In the genomic region with DNA sequence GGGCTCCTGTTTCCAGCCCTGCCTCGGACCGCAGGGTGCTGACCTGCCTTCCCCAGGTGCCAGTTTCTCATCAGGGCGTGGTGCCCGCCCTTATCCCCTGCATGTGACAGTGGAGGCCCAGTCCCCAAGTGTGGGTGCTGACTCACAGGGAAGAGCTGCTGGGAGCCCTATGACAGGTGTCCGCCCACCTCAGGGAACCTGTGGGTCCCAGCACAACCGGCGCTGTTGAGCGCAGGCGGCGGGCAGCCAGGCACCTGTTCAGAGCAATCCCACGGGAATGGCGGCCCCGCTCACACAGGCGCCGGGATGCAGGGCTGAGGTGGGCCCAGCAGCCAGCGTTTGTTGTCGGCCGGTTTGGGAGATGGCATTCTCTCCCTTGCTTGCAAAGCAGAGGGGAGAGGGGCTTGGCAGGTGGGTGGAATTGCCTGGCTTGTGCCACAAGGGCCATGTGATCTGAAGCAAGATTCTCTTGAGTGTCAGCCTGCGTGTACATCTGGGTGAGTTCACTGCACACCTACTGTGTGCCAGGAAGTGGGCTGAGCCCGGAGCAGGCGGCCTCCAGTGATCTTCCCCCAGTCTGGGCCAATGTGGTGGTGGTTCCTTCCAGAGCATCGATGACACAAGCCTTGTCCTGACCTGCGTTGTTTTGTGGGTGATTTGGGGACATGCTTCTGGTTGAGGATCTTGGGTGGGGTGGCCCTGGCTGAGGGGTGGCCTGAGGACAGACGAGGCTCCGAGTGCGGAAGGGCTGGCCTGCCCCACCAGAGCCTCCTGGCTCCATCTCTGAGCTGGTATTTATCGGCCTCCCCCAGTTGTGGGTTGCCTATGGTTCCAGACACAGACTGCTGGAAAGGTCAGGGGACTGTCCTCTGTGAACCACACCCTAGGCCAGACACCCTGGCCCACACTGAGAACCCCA, we compare ENCODE assay signal across 13 cellular contexts. TPM values are rescaled to one million over a fixed set of nuclear protein-coding genes. Genes with fewer than 3 reads are reported as not detected.
DNase-seq lines count a peak whose midpoint lies in the region; ATAC-seq and TF ChIP-seq lines count a peak whose summit lies in the region.
"Had no signal": no experiment of that assay in that cellular context is flagged by ENCODE, and none has a peak within 500 bp of the region (broad histone marks: within the 10 kb centered on the region; RNA-seq: fewer than 3 reads in every experiment).

No MANE protein-coding gene starts in this region.

- peak overlapping the region in 4 of 5 donors; percentile 89 to 98 (median 96) for H3K27ac ChIP-seq in adrenal gland
- H3K27ac ChIP-seq: ascending aorta had no signal

- TF ChIP-seq CTCF in adrenal gland (IDR thresholded peaks at IDR 0.05) = no peak
- TF ChIP-seq CTCF in mucosa of descending colon (IDR thresholded peaks at IDR 0.05) = no peak
- no peak for TF ChIP-seq CTCF in type B pancreatic cell (conservative IDR thresholded peaks at IDR 0.05)

- no peaks in the 10 kb centered on the region for H3K9me3 Mint-ChIP-seq in activated naive CD4-positive, alpha-beta T cell treated with anti-CD3 and anti-CD28 coated beads, Interleukin-2, amount 10 ng/mL, durations not matched to agents 7 days and 5 days
- H3K9me3 Mint-ChIP-seq in type B pancreatic cell = no peaks in the 10 kb centered on the region

- no peak for TF ChIP-seq POLR2A in adrenal gland (IDR thresholded peaks at IDR 0.05)

- peaks cover 4% of the 10 kb centered on the region for H3K36me3 Mint-ChIP-seq in activated naive CD4-positive, alpha-beta T cell treated with anti-CD3 and anti-CD28 coated beads, Interleukin-2, amount 10 ng/mL, durations not matched to agents 7 days and 5 days
- no peaks in the 10 kb centered on the region for H3K36me3 Mint-ChIP-seq in type B pancreatic cell
- H3K36me3 Mint-ChIP-seq: activated CD8-positive, alpha-beta memory T cell treated with anti-CD3 and anti-CD28 coated beads, Interleukin-2, amount 10 ng/mL, durations not matched to agents 7 days and 5 days had no signal

- no peaks in the 10 kb centered on the region for H3K9me3 ChIP-seq in adrenal gland (replicated peaks in 1 of 3)
- no peaks in the 10 kb centered on the region for H3K9me3 ChIP-seq in mucosa of descending colon
- H3K9me3 ChIP-seq: ascending aorta had no signal

- DNase-seq in activated naive CD4-positive, alpha-beta T cell treated with anti-CD3 and anti-CD28 coated beads, Interleukin-2, amount 10 ng/mL, durations not matched to agents 7 days and 5 days = no peak
- DNase-seq in activated naive CD4-positive, alpha-beta T cell treated with anti-CD3 and anti-CD28 coated beads, Interleukin-2, amount 50 U/mL, for 16 hours = no peak
- peak in 6 of 7 donors; percentile 23 to 80 (median 76) for DNase-seq in adrenal gland
- DNase-seq in mucosa of descending colon = peak; percentile 70 to 88 (median 80)
- no peak for DNase-seq in type B pancreatic cell (ENCODE audit: extremely low spot score, unreplicated experiment)
- no peak for DNase-seq in SW 1271 (lab: John Stamatoyannopoulos, UW)
- DNase-seq in NCI-H748 (lab: John Stamatoyannopoulos, UW; ENCODE audit: unreplicated experiment) = no peak
- no peak for DNase-seq in activated CD8-positive, alpha-beta memory T cell treated with anti-CD3 and anti-CD28 coated beads for 24 hours
- DNase-seq: activated CD8-positive, alpha-beta memory T cell treated with anti-CD3 and anti-CD28 coated beads, Interleukin-2, amount 10 ng/mL, durations not matched to agents 7 days and 5 days; GDM1; H9; NCI-H774 had no signal

- no peaks in the 10 kb centered on the region for H3K36me3 ChIP-seq in adrenal gland (replicated peaks in 1 of 2)
- no peaks in the 10 kb centered on the region for H3K36me3 ChIP-seq in mucosa of descending colon (ENCODE audit: low read depth)
- H3K36me3 ChIP-seq: ascending aorta had no signal

- intact Hi-C loops in adrenal gland (cut with DNase I) = no loop called here
- intact Hi-C loops in mucosa of descending colon (cut with DNase I, micrococcal nuclease) = no loop called here

- H3K27ac Mint-ChIP-seq in activated naive CD4-positive, alpha-beta T cell treated with anti-CD3 and anti-CD28 coated beads, Interleukin-2, amount 10 ng/mL, durations not matched to agents 7 days and 5 days = no peak overlapping the region
- H3K27ac Mint-ChIP-seq in type B pancreatic cell = peak overlapping the region; percentile 71
- H3K27ac Mint-ChIP-seq: activated CD8-positive, alpha-beta memory T cell treated with anti-CD3 and anti-CD28 coated beads, Interleukin-2, amount 10 ng/mL, durations not matched to agents 7 days and 5 days had no signal

- H3K4me3 ChIP-seq in adrenal gland (peak overlapping the region in 1 of 4 donors; percentile 70), mucosa of descending colon (no peak overlapping the region)

- 46 to 68% (median 63%) methylated on average over 7 to 27 of the region's 27 CpGs for WGBS in adrenal gland, 4 donors

- ATAC-seq in mucosa of descending colon = peak; percentile 54
- ATAC-seq: activated CD8-positive, alpha-beta memory T cell treated with anti-CD3 and anti-CD28 coated beads, Interleukin-2, amount 10 ng/mL, durations not matched to agents 7 days and 5 days had no signal

- peak overlapping the region; percentile 15 for H3K4me3 Mint-ChIP-seq in activated naive CD4-positive, alpha-beta T cell treated with anti-CD3 and anti-CD28 coated beads, Interleukin-2, amount 10 ng/mL, durations not matched to agents 7 days and 5 days
- H3K4me3 Mint-ChIP-seq in type B pancreatic cell = peak overlapping the region; percentile 57
- H3K4me3 Mint-ChIP-seq: activated CD8-positive, alpha-beta memory T cell treated with anti-CD3 and anti-CD28 coated beads, Interleukin-2, amount 10 ng/mL, durations not matched to agents 7 days and 5 days; H9 had no signal

- H3K27me3 Mint-ChIP-seq in activated naive CD4-positive, alpha-beta T cell treated with anti-CD3 and anti-CD28 coated beads, Interleukin-2, amount 10 ng/mL, durations not matched to agents 7 days and 5 days = no peaks in the 10 kb centered on the region
- no peaks in the 10 kb centered on the region for H3K27me3 Mint-ChIP-seq in type B pancreatic cell
- H3K27me3 Mint-ChIP-seq: activated CD8-positive, alpha-beta memory T cell treated with anti-CD3 and anti-CD28 coated beads, Interleukin-2, amount 10 ng/mL, durations not matched to agents 7 days and 5 days had no signal

- CTCF ChIA-PET in activated naive CD4-positive, alpha-beta T cell treated with anti-CD3 and anti-CD28 coated beads, Interleukin-2, amount 10 ng/mL, durations not matched to agents 7 days and 5 days (lab: Charles Lee) = interaction anchor here (0.8 to 2.5 kb wide), 2 partner anchors 47 to 48 kb away, joined by 4 to 13 read pairs; no protein-coding TSS in a partner anchor

- H3K27me3 ChIP-seq in adrenal gland = no peaks in the 10 kb centered on the region
- H3K27me3 ChIP-seq: ascending aorta had no signal

- H3K4me1 ChIP-seq in adrenal gland (replicated peaks in 1 of 2) (peaks cover 60 to 77% of the 10 kb centered on the region in 2 donors), mucosa of descending colon (ENCODE audit: low read depth) (peaks cover 53% of the 10 kb centered on the region)

- peaks cover 12% of the 10 kb centered on the region for H3K4me1 Mint-ChIP-seq in activated naive CD4-positive, alpha-beta T cell treated with anti-CD3 and anti-CD28 coated beads, Interleukin-2, amount 10 ng/mL, durations not matched to agents 7 days and 5 days
- peaks cover 11% of the 10 kb centered on the region for H3K4me1 Mint-ChIP-seq in type B pancreatic cell (ENCODE audit: unreplicated experiment)

RNA-seq across cellular contexts. Expression of gene PWWP2B, which starts 2.4 kb away (rescaled TPM):
- total RNA-seq in adrenal gland (10 to 100 TPM; 31.6 to 75.3 (median 42.2) TPM), mucosa of descending colon (10 to 100 TPM; 37.7 to 55.6 (median 41.7) TPM), type B pancreatic cell (ENCODE audit: low replicate concordance) (22.6 and 41.4 TPM in 2 replicates)
- polyA plus RNA-seq in adrenal gland = 10 to 100 TPM in 2 of 3 donors, 1 to 10 TPM in 1; 3.4 to 34.0 (median 33.5) TPM

Comparison
In these comparisons a context has a peak if more than half of its experiments do, and no peak if none do; other contexts are left out.
1. DNase-seq: peak in adrenal gland (6 of 7) and mucosa of descending colon (3 of 3); none in activated naive CD4-positive, alpha-beta T cell treated with anti-CD3 and anti-CD28 coated beads, Interleukin-2, amount 10 ng/mL, durations not matched to agents 7 days and 5 days (single experiment), activated naive CD4-positive, alpha-beta T cell treated with anti-CD3 and anti-CD28 coated beads, Interleukin-2, amount 50 U/mL, for 16 hours (single experiment), type B pancreatic cell (single experiment), SW 1271 (0 of 2), NCI-H748 (single experiment) and activated CD8-positive, alpha-beta memory T cell treated with anti-CD3 and anti-CD28 coated beads for 24 hours (single experiment).